Comparison of ENCODE assay signal across 21 cellular contexts in genomic region chr12:92739099-92739498, GRCh38. TPM values are rescaled to one million over a fixed set of nuclear protein-coding genes. Genes with fewer than 3 reads are reported as not detected.
DNase-seq lines count a peak whose midpoint lies in the region; TF ChIP-seq lines count a peak whose summit lies in the region.
"Had no signal": no experiment of that assay in that cellular context is flagged by ENCODE, and none has a peak within 500 bp of the region (broad histone marks: within the 10 kb centered on the region; RNA-seq: fewer than 3 reads in every experiment).

No MANE protein-coding gene starts in this region.

- no peaks in the 10 kb centered on the region for H3K9me3 ChIP-seq in parathyroid adenoma (ENCODE audit: control insufficient read depth, low read length)
- H3K9me3 ChIP-seq in OCI-LY7 (ENCODE audit: low read length), result no peaks in the 10 kb centered on the region
- H3K9me3 ChIP-seq: breast epithelium, esophagus squamous epithelium, Peyer's patch, tibial nerve had no signal

- no peaks in the 10 kb centered on the region for H3K36me3 ChIP-seq in parathyroid adenoma (ENCODE audit: control insufficient read depth, insufficient read depth, low read length)
- no peaks in the 10 kb centered on the region for H3K36me3 ChIP-seq in OCI-LY7 (ENCODE audit: insufficient read depth, low read length)
- H3K36me3 ChIP-seq: breast epithelium, esophagus squamous epithelium, Peyer's patch, tibial nerve had no signal

- H4K20me1 ChIP-seq in OCI-LY7 (ENCODE audit: insufficient read depth, low read length), result no peaks in the 10 kb centered on the region

- H3K4me3 ChIP-seq in parathyroid adenoma (ENCODE audit: low read depth, low read length) (no peak overlapping the region), OCI-LY7 (ENCODE audit: low read depth, low read length, poor library complexity, severe bottlenecking) (no peak overlapping the region)
- H3K4me3 ChIP-seq: breast epithelium, esophagus squamous epithelium, hepatocyte, Peyer's patch, skin epidermis, tibial nerve had no signal

- no peaks in the 10 kb centered on the region for H3K27me3 ChIP-seq in parathyroid adenoma (ENCODE audit: control insufficient read depth, insufficient read depth, low read length)
- H3K27me3 ChIP-seq: breast epithelium, esophagus squamous epithelium, hepatocyte, Peyer's patch, tibial nerve had no signal

- BruUV-seq in OCI-LY7 (replicated peaks; lab: Mats Ljungman, UMichigan), result no TSS peak

- H3K4me2 ChIP-seq in parathyroid adenoma (ENCODE audit: low read length) (no peak overlapping the region), OCI-LY7 (ENCODE audit: low read length) (no peak overlapping the region)
- H3K4me2 ChIP-seq: hepatocyte had no signal

- intact Hi-C loops in OCI-LY7 (cut with micrococcal nuclease; ENCODE audit: unreplicated experiment), result no loop called here

- no peak overlapping the region for H3K27ac ChIP-seq in parathyroid adenoma
- H3K27ac ChIP-seq in OCI-LY7 (ENCODE audit: low read depth, low read length, poor library complexity, severe bottlenecking), result no peak overlapping the region
- H3K27ac ChIP-seq: breast epithelium, esophagus squamous epithelium, hepatocyte, Peyer's patch, skin epidermis, tibial nerve, VCaP had no signal

- H2AFZ ChIP-seq in parathyroid adenoma (peak overlapping the region; percentile 3), OCI-LY7 (ENCODE audit: low read length) (no peak overlapping the region; the same call in 1 of the 2 replicates)
- H2AFZ ChIP-seq: hepatocyte had no signal

- DNase-seq in DMS53 (lab: John Stamatoyannopoulos, UW) (peak; percentile 17), DMS53 treated with DMSO at 0.1 percent for 48 hours (lab: John Stamatoyannopoulos, UW; ENCODE audit: unreplicated experiment) (no peak), NCI-H69 (lab: John Stamatoyannopoulos, UW) (peak; percentile 13), dermis blood vessel endothelial cell (peak; percentile 27), NCI-H2227 treated with DMSO at 0.1 percent for 48 hours (lab: John Stamatoyannopoulos, UW) (no peak), OCI-LY7 (ENCODE audit: low spot score) (no peak)
- no peak for DNase-seq in stimulated activated CD4-positive, alpha-beta T cell treated with anti-CD3 and anti-CD28 coated beads, Interleukin-4, amount 100 ng/mL, for 1 hour
- DNase-seq: 8988T; activated CD8-positive, alpha-beta T cell treated with anti-CD3 and anti-CD28 coated beads, Interleukin-2, amount 10 ng/mL, durations not matched to agents 7 days and 5 days; esophagus squamous epithelium; GDM1; kidney glomerular epithelial cell; NCI-H1930; NCI-H526; Peyer's patch had no signal

- peaks cover 11% of the 10 kb centered on the region for H3K4me1 ChIP-seq in parathyroid adenoma
- no peaks in the 10 kb centered on the region for H3K4me1 ChIP-seq in OCI-LY7 (ENCODE audit: insufficient read depth, low read length, poor library complexity, severe bottlenecking)
- H3K4me1 ChIP-seq: breast epithelium, Peyer's patch had no signal

- H3K9me2 ChIP-seq in OCI-LY7 (ENCODE audit: insufficient read depth, low read length), result no peaks in the 10 kb centered on the region

- POLR2A ChIA-PET in OCI-LY7 (lab: Charles Lee), result interaction anchor here (1.2 to 1.7 kb wide), 2 partner anchors 9 to 16 kb away, joined by 5 to 6 read pairs; no protein-coding TSS in a partner anchor

- TF ChIP-seq CTCF in parathyroid adenoma (IDR thresholded peaks at IDR 0.05) (no peak), OCI-LY7 (conservative IDR thresholded peaks at IDR 0.05; ENCODE audit: low read length) (no peak)

- CTCF ChIA-PET in OCI-LY7 (lab: Charles Lee; ENCODE audit: unreplicated experiment), result no interaction called here

- H3K79me2 ChIP-seq in parathyroid adenoma (no peaks in the 10 kb centered on the region), OCI-LY7 (ENCODE audit: insufficient read depth, low read depth, low read length) (no peaks in the 10 kb centered on the region)
- H3K79me2 ChIP-seq: hepatocyte had no signal

- H3K9ac ChIP-seq in parathyroid adenoma, result no peak overlapping the region

RNA-seq across cellular contexts. Expression of gene PLEKHG7, which starts 36.3 kb away (rescaled TPM):
- total RNA-seq in dermis blood vessel endothelial cell (not detected in 2 replicates), OCI-LY7 (2022) (0.29 TPM in 1 of 2 replicates, not detected in the other)
- total RNA-seq in OCI-LY7 (2014; rRNA removed; shearing (Covaris generic)), result not detected in 2 replicates
- total RNA-seq: activated CD8-positive, alpha-beta T cell treated with anti-CD3 and anti-CD28 coated beads, Interleukin-2, amount 10 ng/mL, durations not matched to agents 7 days and 5 days; esophagus squamous epithelium had no signal

Comparison
In these comparisons a context has a peak if more than half of its experiments do, and no peak if none do; other contexts are left out.
1. DNase-seq: peak in DMS53 (single experiment), NCI-H69 (single experiment) and dermis blood vessel endothelial cell (single experiment); none in DMS53 treated with DMSO at 0.1 percent for 48 hours (single experiment), stimulated activated CD4-positive, alpha-beta T cell treated with anti-CD3 and anti-CD28 coated beads, Interleukin-4, amount 100 ng/mL, for 1 hour (single experiment), NCI-H2227 treated with DMSO at 0.1 percent for 48 hours (single experiment) and OCI-LY7 (single experiment).